ENCODE assay signal across 26 cellular contexts in genomic region chr6:26009817-26010216, GRCh38. TPM values are rescaled to one million over a fixed set of nuclear protein-coding genes. Genes with fewer than 3 reads are reported as not detected.
"Had no signal": no experiment of that assay in that cellular context is flagged by ENCODE, and none has a peak within 500 bp of the region (broad histone marks: within the 10 kb centered on the region; RNA-seq: fewer than 3 reads in every experiment).

No MANE protein-coding gene starts in this region.

- ATAC-seq: natural killer cell treated with Interleukin-12 subunit alpha and Interleukin-12 subunit beta and Interleukin-15 and Interleukin-18, amount 100 ng/mL, for 72 hours; right cardiac atrium; sciatic nerve; stimulated activated naive B cell treated with anti-CD40 and anti-IgM and Interleukin-4, amounts not matched to agents 10 μg/mL and 1 μg/mL and 100 μg/mL, for 72 hours; stimulated activated naive CD8-positive, alpha-beta T cell treated with anti-CD3 and anti-CD28 coated beads, Interleukin-15, Interleukin-2, amounts not matched to agents 100 U/mL and 50 U/mL, for 24 hours; upper lobe of right lung had no signal

- H3K36me3 ChIP-seq: left ventricle myocardium inferior, ovary, prostate gland, thyroid gland, transverse colon, upper lobe of right lung had no signal

- FAIRE-seq: urothelium cell line had no signal

- H3K9me3 ChIP-seq: left ventricle myocardium inferior, ovary, prostate gland, stomach, testis, thyroid gland, transverse colon, upper lobe of right lung had no signal

- H3K4me3 ChIP-seq: left ventricle myocardium inferior, lung, ovary, prostate gland, skin epidermis, stomach, testis, thyroid gland, transverse colon, upper lobe of right lung had no signal

- H3K27ac ChIP-seq: left ventricle myocardium inferior, ovary, prostate gland, skin epidermis, stomach, testis, thyroid gland, transverse colon, upper lobe of right lung had no signal

- DNase-seq: islet precursor cell; left ventricle myocardium inferior; mesendoderm; naive B cell; ovary; posterior cingulate gyrus; retina; right cardiac atrium; stimulated activated CD4-positive, alpha-beta T cell treated with anti-CD3 and anti-CD28 coated beads, Interleukin-12 subunit alpha, Interleukin-12 subunit beta, amount 100 ng/mL, for 4 hours; stimulated activated CD4-positive, alpha-beta T cell treated with anti-CD3 and anti-CD28 coated beads, Interleukin-15, amount 100 ng/mL, for 24 hours; stimulated activated CD4-positive, alpha-beta T cell treated with anti-CD3 and anti-CD28 coated beads, Interleukin-2, amount 100 ng/mL, for 24 hours; stimulated activated CD4-positive, alpha-beta T cell treated with anti-CD3 and anti-CD28 coated beads, Interleukin-4, amount 100 ng/mL, for 1 hour; stimulated activated naive B cell treated with anti-CD40 and anti-IgM and Interleukin-4, amounts not matched to agents 10 μg/mL and 1 μg/mL and 100 μg/mL, for 72 hours; stimulated activated naive CD8-positive, alpha-beta T cell treated with anti-CD3 and anti-CD28 coated beads, Interleukin-15, Interleukin-2, amounts not matched to agents 100 U/mL and 50 U/mL, for 24 hours; stomach; testis; thyroid gland; transverse colon; upper lobe of right lung had no signal

- H3K27me3 ChIP-seq: ovary, stomach, testis, thyroid gland, transverse colon, upper lobe of right lung had no signal

- H3K4me1 ChIP-seq: prostate gland, stomach, testis, thyroid gland, transverse colon, upper lobe of right lung had no signal

RNA-seq across cellular contexts. Expression of gene TRIM38, which starts 47.2 kb away (rescaled TPM):
- polyA plus RNA-seq: neural cell had no signal
